Comparison of ENCODE assay signal across 8 cellular contexts in the genomic region with DNA sequence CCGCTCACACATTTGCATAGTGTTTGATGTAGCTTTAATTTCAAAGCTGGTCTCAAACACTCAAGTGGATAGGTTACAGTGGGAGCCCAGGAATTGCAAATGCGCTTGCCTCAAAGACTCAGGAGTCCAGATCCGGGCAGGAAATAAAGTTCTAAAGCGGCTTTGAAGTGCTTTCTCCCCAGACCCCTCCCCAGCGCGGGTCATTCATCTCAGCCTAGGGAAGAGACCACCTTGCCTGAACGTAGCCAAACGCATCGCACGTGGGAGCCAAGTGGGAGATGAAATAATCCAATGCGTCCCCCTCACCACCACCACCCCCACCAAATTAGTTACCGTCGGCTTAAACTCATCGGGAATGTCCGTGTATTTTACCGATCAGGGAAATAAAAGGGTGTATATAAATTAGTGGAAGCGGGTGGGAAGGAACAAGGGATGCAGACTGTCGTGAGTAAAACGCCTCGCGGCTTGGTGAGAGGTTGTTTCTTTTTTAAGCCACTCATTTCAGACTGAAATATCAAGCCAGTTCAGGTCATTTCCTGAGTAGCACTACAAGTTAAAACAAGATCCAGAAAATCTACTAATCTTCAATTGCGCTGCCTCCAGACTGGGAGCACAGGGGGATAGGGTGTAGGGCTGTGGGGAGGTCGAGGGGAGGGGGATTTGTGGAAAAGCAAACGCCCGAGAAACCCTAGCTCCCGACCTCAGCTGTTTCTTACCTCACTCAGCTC.
DNase-seq lines count a peak whose midpoint lies in the region; ATAC-seq and TF ChIP-seq lines count a peak whose summit lies in the region.

No MANE protein-coding gene starts in this region.

- peak overlapping the region; percentile 83 for H3K9ac ChIP-seq in GM23248
- peak overlapping the region; percentile 73 for H3K9ac ChIP-seq in NT2/D1 (ENCODE audit: insufficient read length, low read depth)

- H3K9me2 ChIP-seq in GM23248 (ENCODE audit: insufficient read depth): no peaks in the 10 kb centered on the region

- 1% methylated on average over 26 of the region's 26 CpGs for WGBS in GM23248 (ENCODE audit: low coverage in 1 of 2, low lambda C conversion rate in 2 of 2, missing lambda C conversion rate in 2 of 2), 2 experiments
- WGBS in upper lobe of left lung, 2 donors: 2% methylated on average over 21 to 26 of the region's 26 CpGs

- H2AFZ ChIP-seq in GM23248: peak overlapping the region; percentile 91

- H4K20me1 ChIP-seq in GM23248 (ENCODE audit: insufficient read depth): no peaks in the 10 kb centered on the region

- no peak for TF ChIP-seq EP300 in upper lobe of left lung (IDR thresholded peaks at IDR 0.05)

- in situ Hi-C loops in GM23248 (cut with MboI): no loop called here

- no peak for TF ChIP-seq CTCF in GM10266 (IDR thresholded peaks at IDR 0.05; ENCODE audit: control insufficient read depth, insufficient read depth, low read depth, missing control alignments)
- no peak for TF ChIP-seq CTCF in choroid plexus epithelial cell (conservative IDR thresholded peaks at IDR 0.05; ENCODE audit: low read depth, low read length)
- no peak for TF ChIP-seq CTCF in lower lobe of right lung (IDR thresholded peaks at IDR 0.05)
- no peak for TF ChIP-seq CTCF in upper lobe of left lung (IDR thresholded peaks at IDR 0.05)

- no peaks in the 10 kb centered on the region for H3K36me3 ChIP-seq in GM23248 (ENCODE audit: low read depth)
- H3K36me3 ChIP-seq in NT2/D1 (ENCODE audit: insufficient read depth, insufficient read length, low read length): no peaks in the 10 kb centered on the region
- no peaks in the 10 kb centered on the region for H3K36me3 ChIP-seq in lower lobe of right lung
- no peaks in the 10 kb centered on the region for H3K36me3 ChIP-seq in upper lobe of left lung

- 0 out of 2 replicates have a peak, but pooled peaks cover 10% of the 10 kb centered on the region for H3K4me1 ChIP-seq in GM23248 (ENCODE audit: insufficient read depth)
- peaks cover 6% of the 10 kb centered on the region for H3K4me1 ChIP-seq in NT2/D1 (ENCODE audit: insufficient read depth, insufficient read length)
- H3K4me1 ChIP-seq in lower lobe of right lung: peaks cover 12% of the 10 kb centered on the region
- peaks cover 0 to 23% (median 8%) of the 10 kb centered on the region in 4 donors for H3K4me1 ChIP-seq in upper lobe of left lung

- peaks cover 27% of the 10 kb centered on the region; the same call in 1 of the 2 replicates for H3K79me2 ChIP-seq in GM23248 (ENCODE audit: insufficient read depth)

- H3F3A ChIP-seq in GM23248 (ENCODE audit: insufficient read depth): peaks cover 7% of the 10 kb centered on the region

- intact Hi-C loops in lower lobe of right lung (cut with DNase I): no loop called here

- peak in 1 of 2 donors; percentile 25 for ATAC-seq in lower lobe of right lung
- peak in 1 of 2 donors; percentile 31 for ATAC-seq in upper lobe of left lung (ENCODE audit: low FRiP score in 2 of 2)

- no peak for TF ChIP-seq POLR2A in upper lobe of left lung (IDR thresholded peaks at IDR 0.05)

- peak overlapping the region; percentile 99 for H3K4me2 ChIP-seq in GM23248 (ENCODE audit: unreplicated experiment)

- peak overlapping the region; percentile 79 for H3K27ac ChIP-seq in GM23248
- H3K27ac ChIP-seq in lower lobe of right lung: peak overlapping the region; percentile 77
- H3K27ac ChIP-seq in upper lobe of left lung: peak overlapping the region; percentile 78 to 87 (median 80)

- DNase-seq in GM10266 (ENCODE audit: extremely low spot score) (peak; percentile 38), GM23248 (peak; percentile 65), NT2/D1 (ENCODE audit: low read depth, low spot score) (no peak), choroid plexus epithelial cell (ENCODE audit: low read depth) (peak; percentile 58), lower lobe of right lung (no peak), upper lobe of left lung (no peak), NCI-H345 (lab: John Stamatoyannopoulos, UW) (no peak)
- DNase-seq in stimulated activated CD8-positive, alpha-beta memory T cell treated with anti-CD3 and anti-CD28 coated beads, Interleukin-4, amount 100 ng/mL, for 48 hours: no peak

- no peaks in the 10 kb centered on the region for H3K27me3 ChIP-seq in GM23248 (replicated peaks; ENCODE audit: insufficient read depth)
- H3K27me3 ChIP-seq in NT2/D1 (ENCODE audit: insufficient read depth, insufficient read length): no peaks in the 10 kb centered on the region
- H3K27me3 ChIP-seq in lower lobe of right lung (ENCODE audit: low read depth): peaks cover 8% of the 10 kb centered on the region
- peaks cover 0 to 2% (median 0%) of the 10 kb centered on the region in 4 donors for H3K27me3 ChIP-seq in upper lobe of left lung

- H3K4me3 ChIP-seq in GM23248 (peak overlapping the region; percentile 82), NT2/D1 (ENCODE audit: insufficient read length, low read depth) (peak overlapping the region; percentile 65), choroid plexus epithelial cell (ENCODE audit: low read depth, low read length) (peak overlapping the region; percentile 83), lower lobe of right lung (peak overlapping the region; percentile 66), upper lobe of left lung (peak overlapping the region; percentile 58 to 80 (median 76))

- H3K9me3 ChIP-seq in GM23248 (ENCODE audit: low read depth): no peaks in the 10 kb centered on the region
- H3K9me3 ChIP-seq in NT2/D1 (ENCODE audit: insufficient read depth, low read length): no peaks in the 10 kb centered on the region
- no peaks in the 10 kb centered on the region for H3K9me3 ChIP-seq in lower lobe of right lung
- H3K9me3 ChIP-seq in upper lobe of left lung: no peaks in the 10 kb centered on the region

Comparison
In these comparisons a context has a peak if more than half of its experiments do, and no peak if none do; other contexts are left out.
1. DNase-seq: peak in GM10266 (single experiment), GM23248 (single experiment) and choroid plexus epithelial cell (single experiment); none in NT2/D1 (single experiment), lower lobe of right lung (single experiment), upper lobe of left lung (0 of 2), stimulated activated CD8-positive, alpha-beta memory T cell treated with anti-CD3 and anti-CD28 coated beads, Interleukin-4, amount 100 ng/mL, for 48 hours (single experiment) and NCI-H345 (single experiment).
2. Peak in every context shown above with its lines, with median percentiles within 50 percentile points of each other: H3K27ac ChIP-seq and H3K4me3 ChIP-seq.